11 cellular contexts compared by ENCODE assay signal in genomic region chr11:125724125-125724524, GRCh38. TPM values are rescaled to one million over a fixed set of nuclear protein-coding genes. Genes with fewer than 3 reads are reported as not detected.
DNase-seq lines count a peak whose midpoint lies in the region; ATAC-seq and TF ChIP-seq lines count a peak whose summit lies in the region.
"Had no signal": no experiment of that assay in that cellular context is flagged by ENCODE, and none has a peak within 500 bp of the region (broad histone marks: within the 10 kb centered on the region; RNA-seq: fewer than 3 reads in every experiment).

No MANE protein-coding gene starts in this region.

- no peaks in the 10 kb centered on the region for H3F3A ChIP-seq in GM23338 (replicated peaks; ENCODE audit: low read depth)

- no peaks in the 10 kb centered on the region for H3K9me3 Mint-ChIP-seq in GM23338
- no peaks in the 10 kb centered on the region for H3K9me3 Mint-ChIP-seq in activated CD4-positive, alpha-beta T cell treated with anti-CD3 and anti-CD28 coated beads for 36 hours (ENCODE audit: low read depth)

- H3K4me2 ChIP-seq in GM23338: no peak overlapping the region

- H3K9me2 ChIP-seq in GM23338 (ENCODE audit: insufficient read depth): no peaks in the 10 kb centered on the region

- no peaks in the 10 kb centered on the region for H3K27me3 ChIP-seq in GM23338 (ENCODE audit: insufficient read depth)
- H3K27me3 ChIP-seq: sigmoid colon had no signal

- intact Hi-C loops in activated CD4-positive, alpha-beta T cell treated with anti-CD3 and anti-CD28 coated beads for 36 hours (cut with DNase I, micrococcal nuclease): loop anchor here (1.0 kb wide), 1 partner anchor 150 kb away; no protein-coding TSS in a partner anchor

- no peaks in the 10 kb centered on the region for H3K36me3 ChIP-seq in GM23338 (ENCODE audit: insufficient read depth)
- H3K36me3 ChIP-seq: sigmoid colon had no signal

- TF ChIP-seq CTCF in GM23338 (conservative IDR thresholded peaks at IDR 0.05; ENCODE audit: low read depth in 2 of 2): peak; percentile 48 to 81

- H3K27me3 Mint-ChIP-seq in GM23338 (ENCODE audit: insufficient read depth, low read depth, poor library complexity): no peaks in the 10 kb centered on the region
- peaks cover 19% of the 10 kb centered on the region for H3K27me3 Mint-ChIP-seq in activated CD4-positive, alpha-beta T cell treated with anti-CD3 and anti-CD28 coated beads for 36 hours

- DNase-seq in AG20443 (ENCODE audit: low spot score) (peak; percentile 21), GM23338 (ENCODE audit: low spot score) (peak; percentile 56), RKO (ENCODE audit: low spot score) (peak; percentile 49), foreskin melanocyte (peak; percentile 5), NCI-H2227 (lab: John Stamatoyannopoulos, UW; ENCODE audit: unreplicated experiment) (no peak)
- DNase-seq in activated CD4-positive, alpha-beta T cell treated with anti-CD3 and anti-CD28 coated beads, Interleukin-2, amount 50 U/mL, for 4 hours: no peak
- DNase-seq in activated CD4-positive, alpha-beta T cell treated with anti-CD3 and anti-CD28 coated beads for 36 hours: no peak
- DNase-seq: sigmoid colon had no signal

- no peaks in the 10 kb centered on the region for H3K36me3 Mint-ChIP-seq in GM23338 (ENCODE audit: low read depth)
- no peaks in the 10 kb centered on the region for H3K36me3 Mint-ChIP-seq in activated CD4-positive, alpha-beta T cell treated with anti-CD3 and anti-CD28 coated beads for 36 hours (ENCODE audit: low read depth)
- H3K36me3 Mint-ChIP-seq: brain had no signal

- H3K4me1 Mint-ChIP-seq in GM23338: no peaks in the 10 kb centered on the region
- no peaks in the 10 kb centered on the region for H3K4me1 Mint-ChIP-seq in activated CD4-positive, alpha-beta T cell treated with anti-CD3 and anti-CD28 coated beads for 36 hours
- H3K4me1 Mint-ChIP-seq: brain, IgD-negative memory B cell had no signal

- H2AFZ ChIP-seq in GM23338: no peak overlapping the region

- no peak overlapping the region for H3K27ac ChIP-seq in GM23338 (ENCODE audit: low read depth)
- H3K27ac ChIP-seq: sigmoid colon had no signal

- no peaks in the 10 kb centered on the region for H3K4me1 ChIP-seq in GM23338 (ENCODE audit: insufficient read depth)
- H3K4me1 ChIP-seq: sigmoid colon had no signal

- CTCF ChIA-PET in activated CD4-positive, alpha-beta T cell treated with anti-CD3 and anti-CD28 coated beads for 36 hours (lab: Charles Lee): interaction anchor here (0.8 to 1.2 kb wide), 3 partner anchors 10 to 151 kb away, joined by 3 to 4 read pairs (median 3); no protein-coding TSS in a partner anchor

- H3K27ac Mint-ChIP-seq in GM23338: no peak overlapping the region
- H3K27ac Mint-ChIP-seq in activated CD4-positive, alpha-beta T cell treated with anti-CD3 and anti-CD28 coated beads for 36 hours: no peak overlapping the region
- H3K27ac Mint-ChIP-seq: brain, IgD-negative memory B cell had no signal

- H3K4me3 Mint-ChIP-seq in GM23338: no peak overlapping the region
- no peak overlapping the region for H3K4me3 Mint-ChIP-seq in activated CD4-positive, alpha-beta T cell treated with anti-CD3 and anti-CD28 coated beads for 36 hours
- H3K4me3 Mint-ChIP-seq: brain, IgD-negative memory B cell had no signal

- H3K4me3 ChIP-seq in GM23338: no peak overlapping the region
- H3K4me3 ChIP-seq: sigmoid colon had no signal

- POLR2A ChIA-PET in activated CD4-positive, alpha-beta T cell treated with anti-CD3 and anti-CD28 coated beads for 36 hours (lab: Charles Lee): no interaction called here

- no peaks in the 10 kb centered on the region for H3K79me2 ChIP-seq in GM23338 (replicated peaks; ENCODE audit: insufficient read depth)

- peak; percentile 90 for ATAC-seq in GM23338
- ATAC-seq in HG03025 (IDR thresholded peaks at IDR 0.05; ENCODE audit: low FRiP score, unreplicated experiment): no peak
- no peak for ATAC-seq in activated CD4-positive, alpha-beta T cell treated with anti-CD3 and anti-CD28 coated beads for 36 hours

- H4K20me1 ChIP-seq in GM23338 (replicated peaks; ENCODE audit: insufficient read depth): no peaks in the 10 kb centered on the region

TF ChIP-seq in GM23338, 12 proteins besides CTCF, POLR2A, EP300 and RAD21 (continues in another document):
- TF ChIP-seq STAT1 (IDR thresholded peaks at IDR 0.05; ENCODE audit: unreplicated experiment) (no peak), ZNF114 (CRISPR knock-in tag; IDR thresholded peaks at IDR 0.05) (no peak), NANOG (IDR thresholded peaks at IDR 0.05; ENCODE audit: borderline replicate concordance) (no peak), ZNF462 (CRISPR knock-in tag; IDR thresholded peaks at IDR 0.05) (no peak), JUNB (IDR thresholded peaks at IDR 0.05; ENCODE audit: unreplicated experiment) (no peak), CREB1 (CRISPR knock-in tag; IDR thresholded peaks at IDR 0.05; ENCODE audit: low read depth) (no peak)

RNA-seq across cellular contexts. Expression of gene PATE1, which starts 22.0 kb away (rescaled TPM):
- total RNA-seq in GM23338 (2014; rRNA removed; shearing (Covaris generic)): not detected in 2 replicates
- not detected in 2 replicates for polyA plus RNA-seq in GM23338 (2016; fragmentation: Nextera tagmentation; extraction: Ambion mirVana)
- total RNA-seq in activated CD4-positive, alpha-beta T cell treated with anti-CD3 and anti-CD28 coated beads for 36 hours: not detected
- total RNA-seq: sigmoid colon had no signal
- polyA plus RNA-seq: IgD-negative memory B cell, sigmoid colon had no signal

RNA-seq across cellular contexts. Expression of gene ACRV1, which starts 43.5 kb away (rescaled TPM):
- total RNA-seq in GM23338 (2014; rRNA removed; shearing (Covaris generic)): not detected in 2 replicates
- polyA plus RNA-seq in GM23338 (2016; fragmentation: Nextera tagmentation; extraction: Ambion mirVana): 0.65 and 1.1 TPM in 2 replicates
- not detected for total RNA-seq in activated CD4-positive, alpha-beta T cell treated with anti-CD3 and anti-CD28 coated beads for 36 hours
- total RNA-seq: sigmoid colon had no signal
- polyA plus RNA-seq: IgD-negative memory B cell, sigmoid colon had no signal

RNA-seq across cellular contexts. Expression of gene PATE2, which starts 54.5 kb away (rescaled TPM):
- not detected in 2 replicates for total RNA-seq in GM23338 (2014; rRNA removed; shearing (Covaris generic))
- 0.14 and 0.16 TPM in 2 replicates for polyA plus RNA-seq in GM23338 (2016; fragmentation: Nextera tagmentation; extraction: Ambion mirVana)
- total RNA-seq in activated CD4-positive, alpha-beta T cell treated with anti-CD3 and anti-CD28 coated beads for 36 hours: under 1 TPM in 1 of 2 experiments, not detected in 1; 0.16 TPM
- polyA plus RNA-seq: IgD-negative memory B cell, sigmoid colon had no signal

Comparison
In these comparisons a context has a peak if more than half of its experiments do, and no peak if none do; other contexts are left out.
1. DNase-seq: peak in AG20443 (single experiment), GM23338 (single experiment), RKO (single experiment) and foreskin melanocyte (single experiment); none in activated CD4-positive, alpha-beta T cell treated with anti-CD3 and anti-CD28 coated beads, Interleukin-2, amount 50 U/mL, for 4 hours (0 of 2), NCI-H2227 (single experiment) and activated CD4-positive, alpha-beta T cell treated with anti-CD3 and anti-CD28 coated beads for 36 hours (single experiment).